In the genomic region with DNA sequence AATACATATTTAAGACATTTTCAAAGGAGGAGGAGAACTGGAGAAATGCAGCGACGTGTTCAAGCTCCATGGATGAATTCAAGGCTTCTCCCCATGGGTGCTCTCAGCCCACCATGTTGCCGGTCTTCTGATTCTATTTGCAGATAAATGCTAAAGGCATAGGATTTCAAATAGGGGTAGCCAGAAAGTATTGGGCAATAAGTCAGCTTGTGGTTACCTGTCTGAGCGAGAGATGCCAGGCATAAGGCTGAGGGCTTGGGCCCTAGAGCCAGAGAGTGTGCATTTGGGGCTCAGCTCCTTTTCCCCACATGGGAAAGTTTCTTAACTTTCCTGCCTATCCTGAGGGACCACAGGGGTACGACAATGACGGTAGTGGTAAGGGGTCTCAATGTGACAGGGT, we compare ENCODE assay signal across 37 cellular contexts.
"Had no signal": no experiment of that assay in that cellular context is flagged by ENCODE, and none has a peak within 500 bp of the region (broad histone marks: within the 10 kb centered on the region; RNA-seq: fewer than 3 reads in every experiment).

No MANE protein-coding gene starts in this region.

- H3K4me3 ChIP-seq: MG63 had no signal

- DNase-seq: Karpas-422, Kasumi-1, MG63, MM.1S, MV-4-11, NCI-H1048, NCI-H1092, NCI-H1092 treated with DMSO at 0.1 percent for 48 hours, NCI-H1105, NCI-H1105 treated with DMSO at 0.1 percent for 48 hours, NCI-H1417, NCI-H1417 treated with DMSO at 0.1 percent for 48 hours, NCI-H1436, NCI-H1436 treated with DMSO at 0.1 percent for 48 hours, NCI-H146, NCI-H1694, NCI-H1694 treated with DMSO at 0.1 percent for 48 hours, NCI-H187, NCI-H187 treated with DMSO at 0.1 percent for 48 hours, NCI-H1930, NCI-H2029, NCI-H2029 treated with DMSO at 0.1 percent for 48 hours, NCI-H2081, NCI-H2081 treated with DMSO at 0.1 percent for 48 hours, NCI-H2107, NCI-H2171, NCI-H2171 treated with DMSO at 0.1 percent for 48 hours, NCI-H2227 treated with DMSO at 0.1 percent for 48 hours, NCI-H226, NCI-H345, NCI-H446, NCI-H446 treated with DMSO at 0.1 percent for 48 hours, NCI-H510A, NCI-H510A treated with DMSO at 0.1 percent for 48 hours, NCI-H524, NCI-H524 treated with DMSO at 0.1 percent for 48 hours, NCI-H526 had no signal

- H3K27me3 ChIP-seq: MG63 had no signal

- H3K36me3 ChIP-seq: MG63 had no signal

- H3K9me3 ChIP-seq: MG63 had no signal
